In genomic region chr16:15399317-15399716, GRCh38 we compare ENCODE assay signal across 24 cellular contexts. TPM values are rescaled to one million over a fixed set of nuclear protein-coding genes. Genes with fewer than 3 reads are reported as not detected.
"Had no signal": no experiment of that assay in that cellular context is flagged by ENCODE, and none has a peak within 500 bp of the region (broad histone marks: within the 10 kb centered on the region; RNA-seq: fewer than 3 reads in every experiment).

No MANE protein-coding gene starts in this region.

- H3K9ac ChIP-seq: neural progenitor cell had no signal

- H3K36me3 ChIP-seq: neural progenitor cell, ovary, prostate gland had no signal

- H3K27ac ChIP-seq: epithelial cell of prostate, esophagus muscularis mucosa, gastroesophageal sphincter, neural progenitor cell, ovary, prostate gland, stomach had no signal

- ATAC-seq: effector memory CD8-positive, alpha-beta T cell; gastroesophageal sphincter; left cardiac atrium; left ventricle myocardium superior; naive thymus-derived CD4-positive, alpha-beta T cell; sciatic nerve had no signal

- H3K4me1 Mint-ChIP-seq: central memory CD8-positive, alpha-beta T cell; immature natural killer cell; neural progenitor cell had no signal

- H3K4me3 Mint-ChIP-seq: central memory CD8-positive, alpha-beta T cell; effector memory CD8-positive, alpha-beta T cell; immature natural killer cell; naive thymus-derived CD4-positive, alpha-beta T cell; neural progenitor cell had no signal

- H3K4me3 ChIP-seq: esophagus muscularis mucosa, gastroesophageal sphincter, neural progenitor cell, ovary, prostate gland, stomach had no signal

- H3K27me3 ChIP-seq: esophagus muscularis mucosa, gastroesophageal sphincter, ovary had no signal

- H3K9me3 Mint-ChIP-seq: central memory CD8-positive, alpha-beta T cell; effector memory CD8-positive, alpha-beta T cell; immature natural killer cell; neural progenitor cell had no signal

- H3K4me1 ChIP-seq: neural progenitor cell, prostate gland had no signal

- H3K36me3 Mint-ChIP-seq: immature natural killer cell; naive thymus-derived CD4-positive, alpha-beta T cell; neural progenitor cell had no signal

- DNase-seq: cortex of kidney; effector memory CD8-positive, alpha-beta T cell; glutamatergic neuron; immature natural killer cell; left cardiac atrium; left ventricle myocardium superior; naive thymus-derived CD4-positive, alpha-beta T cell; nucleus accumbens; ovary; retina; stimulated activated CD4-positive, alpha-beta T cell treated with anti-CD3 and anti-CD28 coated beads, Interleukin-2, amount 100 ng/mL, for 24 hours; stimulated activated naive CD4-positive, alpha-beta T cell; stomach; substantia nigra; trophoblast cell had no signal

- FAIRE-seq: keratinocyte, urothelium cell line had no signal

- H3K9me3 ChIP-seq: esophagus muscularis mucosa, gastroesophageal sphincter, ovary, prostate gland, stomach had no signal

- H3K27ac Mint-ChIP-seq: effector memory CD8-positive, alpha-beta T cell; immature natural killer cell; neural progenitor cell had no signal

RNA-seq across cellular contexts. Expression of gene MPV17L, which starts 3.8 kb away (rescaled TPM):
- polyA plus RNA-seq: naive thymus-derived CD4-positive, alpha-beta T cell had no signal
